Comparison of ENCODE assay signal across 23 cellular contexts in the genomic region with DNA sequence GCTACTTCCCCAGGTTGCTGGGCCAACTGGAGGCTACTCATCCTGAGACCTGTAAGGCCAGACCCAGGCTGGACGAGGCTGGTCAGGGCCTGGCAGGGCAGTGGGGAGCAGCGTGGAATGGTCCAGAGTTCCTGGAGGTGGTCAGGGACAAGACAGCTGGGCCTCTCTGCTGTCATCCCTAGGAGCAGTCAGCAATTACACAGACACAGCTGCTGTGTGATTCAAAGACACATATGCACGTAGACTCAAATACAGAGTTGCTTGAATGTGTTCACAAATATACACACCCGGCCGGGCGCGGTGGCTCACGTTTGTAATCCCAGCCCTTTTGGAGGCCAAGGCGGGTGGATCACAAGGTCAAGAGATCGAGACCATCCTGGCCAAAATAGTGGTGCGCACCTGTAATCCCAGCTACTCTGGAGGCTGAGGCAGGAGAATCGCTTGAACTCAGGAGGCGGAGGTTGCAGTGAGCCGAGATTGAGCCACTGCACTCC. TPM values are rescaled to one million over a fixed set of nuclear protein-coding genes. Genes with fewer than 3 reads are reported as not detected.
DNase-seq lines count a peak whose midpoint lies in the region; ATAC-seq, FAIRE-seq and TF ChIP-seq lines count a peak whose summit lies in the region.
"Had no signal": no experiment of that assay in that cellular context is flagged by ENCODE, and none has a peak within 500 bp of the region (broad histone marks: within the 10 kb centered on the region; RNA-seq: fewer than 3 reads in every experiment).

No MANE protein-coding gene starts in this region.

- no TSS peak for BruUV-seq in HepG2 (replicated peaks; lab: Mats Ljungman, UMichigan)

- peak overlapping the region; percentile 9 for H3K4me3 Mint-ChIP-seq in dendritic cell treated with granulocyte-macrophage colony-stimulating factor and Interleukin-4, amounts not matched to agents 40 ng/mL and 50 ng/mL, for 4 days
- peak overlapping the region; percentile 91 for H3K4me3 Mint-ChIP-seq in nephron progenitor cell
- H3K4me3 Mint-ChIP-seq in type B pancreatic cell = peak overlapping the region; percentile 96
- H3K4me3 Mint-ChIP-seq: activated CD8-positive, alpha-beta memory T cell treated with anti-CD3 and anti-CD28 coated beads, Interleukin-2, amount 10 ng/mL, durations not matched to agents 7 days and 5 days had no signal

- peaks cover 47% of the 10 kb centered on the region for H3K4me1 Mint-ChIP-seq in dendritic cell treated with granulocyte-macrophage colony-stimulating factor and Interleukin-4, amounts not matched to agents 40 ng/mL and 50 ng/mL, for 4 days (ENCODE audit: low read depth)
- H3K4me1 Mint-ChIP-seq in nephron progenitor cell (peaks cover 65% of the 10 kb centered on the region), type B pancreatic cell (ENCODE audit: unreplicated experiment) (peaks cover 23% of the 10 kb centered on the region)

- H3K27ac Mint-ChIP-seq in dendritic cell treated with granulocyte-macrophage colony-stimulating factor and Interleukin-4, amounts not matched to agents 40 ng/mL and 50 ng/mL, for 4 days = peak overlapping the region; percentile 87
- H3K27ac Mint-ChIP-seq in nephron progenitor cell (no peak overlapping the region), type B pancreatic cell (peak overlapping the region; percentile 93)
- H3K27ac Mint-ChIP-seq: activated CD8-positive, alpha-beta memory T cell treated with anti-CD3 and anti-CD28 coated beads, Interleukin-2, amount 10 ng/mL, durations not matched to agents 7 days and 5 days had no signal

- H3K79me2 ChIP-seq in HepG2 (ENCODE audit: insufficient read depth, low read length) = peaks cover 27% of the 10 kb centered on the region

- H2AFZ ChIP-seq in HepG2 (ENCODE audit: low read length) = no peak overlapping the region

- FAIRE-seq in HepG2 (lab: Jason Lieb, UNC) = no peak
- FAIRE-seq: astrocyte had no signal

- H3K9ac ChIP-seq in HepG2 (ENCODE audit: insufficient read depth, low read depth, low read length) = no peak overlapping the region
- no peak overlapping the region for H3K9ac ChIP-seq in colonic mucosa (ENCODE audit: low read depth in 2 of 2, low read length in 2 of 2)
- H3K9ac ChIP-seq: SK-N-SH had no signal

- peaks cover 10% of the 10 kb centered on the region for H4K20me1 ChIP-seq in HepG2 (ENCODE audit: insufficient read depth, low read length)

- no peak overlapping the region for H3K4me3 ChIP-seq in HepG2 (replicated peaks in 1 of 3; ENCODE audit: insufficient read depth in 1 of 3, low read depth in 2 of 3, low read length in 3 of 3)
- H3K4me3 ChIP-seq in right lobe of liver = no peak overlapping the region
- no peak overlapping the region for H3K4me3 ChIP-seq in colonic mucosa
- H3K4me3 ChIP-seq in stomach = no peak overlapping the region
- H3K4me3 ChIP-seq: upper lobe of left lung had no signal

- H3K9me3 ChIP-seq in HepG2 (ENCODE audit: low read length) = no peaks in the 10 kb centered on the region
- H3K9me3 ChIP-seq in right lobe of liver = no peaks in the 10 kb centered on the region
- H3K9me3 ChIP-seq in colonic mucosa = no peaks in the 10 kb centered on the region
- H3K9me3 ChIP-seq in stomach = no peaks in the 10 kb centered on the region
- H3K9me3 ChIP-seq: heart left ventricle, SK-N-SH, upper lobe of left lung had no signal

- H3K27me3 ChIP-seq in HepG2 (ENCODE audit: control insufficient read depth in 1 of 2, insufficient read depth in 2 of 2, low read length in 2 of 2) = peaks cover 2 to 21% of the 10 kb centered on the region in 2 experiments; a peak in 2 of 5 replicates
- no peaks in the 10 kb centered on the region for H3K27me3 ChIP-seq in right lobe of liver
- no peaks in the 10 kb centered on the region for H3K27me3 ChIP-seq in colonic mucosa
- peaks cover 0 to 23% (median 0%) of the 10 kb centered on the region in 3 donors for H3K27me3 ChIP-seq in stomach

- 51% methylated on average over 13 of the region's 14 CpGs for WGBS in HepG2 (ENCODE audit: low lambda C conversion rate)
- WGBS in right lobe of liver (ENCODE audit: insufficient coverage, low coverage, low lambda C conversion rate, missing lambda C conversion rate) = 76% methylated on average over 6 of the region's 14 CpGs
- 70 to 82% (median 75%) methylated on average over 14 of the region's 14 CpGs for WGBS in stomach, 5 donors

- TF ChIP-seq RAD21 in HepG2 (CRISPR knock-in tag; IDR thresholded peaks at IDR 0.05) = no peak

- no peak for ATAC-seq in HepG2
- no peak for ATAC-seq in right lobe of liver
- ATAC-seq in GM21390 (IDR thresholded peaks at IDR 0.05; ENCODE audit: unreplicated experiment) = no peak
- ATAC-seq: activated CD8-positive, alpha-beta memory T cell treated with anti-CD3 and anti-CD28 coated beads, Interleukin-2, amount 10 ng/mL, durations not matched to agents 7 days and 5 days; heart left ventricle; stimulated activated naive CD8-positive, alpha-beta T cell treated with anti-CD3 and anti-CD28 coated beads, Interleukin-15, Interleukin-2, amounts not matched to agents 100 U/mL and 50 U/mL, for 24 hours had no signal

- no peaks in the 10 kb centered on the region for H3K9me3 Mint-ChIP-seq in dendritic cell treated with granulocyte-macrophage colony-stimulating factor and Interleukin-4, amounts not matched to agents 40 ng/mL and 50 ng/mL, for 4 days
- H3K9me3 Mint-ChIP-seq in nephron progenitor cell (no peaks in the 10 kb centered on the region), type B pancreatic cell (no peaks in the 10 kb centered on the region)

- in situ Hi-C loops in HepG2 (cut with HindIII; ENCODE audit: extremely low pct_ligation_motif_present, low pct_unique_long_range_greater_than_20kb) = no loop called here

- H3K36me3 Mint-ChIP-seq in dendritic cell treated with granulocyte-macrophage colony-stimulating factor and Interleukin-4, amounts not matched to agents 40 ng/mL and 50 ng/mL, for 4 days (ENCODE audit: low read depth) = peaks cover 8% of the 10 kb centered on the region
- H3K36me3 Mint-ChIP-seq in nephron progenitor cell (ENCODE audit: low read depth) (no peaks in the 10 kb centered on the region), type B pancreatic cell (no peaks in the 10 kb centered on the region)
- H3K36me3 Mint-ChIP-seq: activated CD8-positive, alpha-beta memory T cell treated with anti-CD3 and anti-CD28 coated beads, Interleukin-2, amount 10 ng/mL, durations not matched to agents 7 days and 5 days had no signal

- H3K4me2 ChIP-seq in HepG2 (ENCODE audit: low read depth, low read length) = no peak overlapping the region

- POLR2A ChIA-PET in HepG2 (lab: Yijun Ruan, JAX) = no interaction called here

- no peak for DNase-seq in HepG2 (ENCODE audit: low spot score)
- no peak for DNase-seq in right lobe of liver
- DNase-seq in nephron progenitor cell = no peak
- peak; percentile 53 for DNase-seq in type B pancreatic cell (ENCODE audit: extremely low spot score, unreplicated experiment)
- DNase-seq in colonic mucosa = no peak
- DNase-seq in stomach = no peak
- DNase-seq: activated CD4-positive, alpha-beta T cell treated with anti-CD3 and anti-CD28 coated beads for 48 hours; activated CD8-positive, alpha-beta memory T cell treated with anti-CD3 and anti-CD28 coated beads, Interleukin-2, amount 10 ng/mL, durations not matched to agents 7 days and 5 days; activated naive CD4-positive, alpha-beta T cell treated with anti-CD3 and anti-CD28 coated beads, Interleukin-2, amount 50 U/mL, for 16 hours; central memory CD4-positive, alpha-beta T cell; H7; heart left ventricle; Kasumi-1; NCI-H1048; NCI-H187; NCI-H526; RPMI8226; SK-N-SH; stimulated activated naive CD8-positive, alpha-beta T cell treated with anti-CD3 and anti-CD28 coated beads, Interleukin-15, Interleukin-2, amounts not matched to agents 100 U/mL and 50 U/mL, for 24 hours had no signal

- TF ChIP-seq EP300 in HepG2 (IDR thresholded peaks at IDR 0.05; ENCODE audit: low read depth in 2 of 2, low read length in 2 of 2) (no peak), HepG2 (CRISPR knock-in tag; IDR thresholded peaks at IDR 0.05; ENCODE audit: borderline replicate concordance) (no peak), stomach (IDR thresholded peaks at IDR 0.05) (no peak)

- H3K27me3 Mint-ChIP-seq in dendritic cell treated with granulocyte-macrophage colony-stimulating factor and Interleukin-4, amounts not matched to agents 40 ng/mL and 50 ng/mL, for 4 days = peaks cover 62% of the 10 kb centered on the region
- H3K27me3 Mint-ChIP-seq in nephron progenitor cell (ENCODE audit: low read depth, poor library complexity) (peaks cover 6% of the 10 kb centered on the region), type B pancreatic cell (no peaks in the 10 kb centered on the region)

- H3K36me3 ChIP-seq in HepG2 (replicated peaks in 1 of 2; ENCODE audit: control insufficient read depth in 1 of 2, insufficient read depth in 2 of 2, low read length in 2 of 2) = no peaks in the 10 kb centered on the region
- H3K36me3 ChIP-seq in right lobe of liver = no peaks in the 10 kb centered on the region
- no peaks in the 10 kb centered on the region for H3K36me3 ChIP-seq in colonic mucosa
- no peaks in the 10 kb centered on the region for H3K36me3 ChIP-seq in stomach
- H3K36me3 ChIP-seq: heart left ventricle, upper lobe of left lung had no signal

- H3K27ac ChIP-seq in HepG2 (ENCODE audit: extremely low read length, insufficient read depth, low read length) (no peak overlapping the region), right lobe of liver (no peak overlapping the region), colonic mucosa (no peak overlapping the region), stomach (no peak overlapping the region)

- TF ChIP-seq POLR2A in HepG2 (IDR thresholded peaks at IDR 0.05; ENCODE audit: insufficient read depth in 1 of 2, low read depth in 2 of 2, low read length in 2 of 2) (no peak), right lobe of liver (IDR thresholded peaks at IDR 0.05) (no peak), stomach (IDR thresholded peaks at IDR 0.05) (no peak)

- CTCF ChIA-PET in HepG2 (lab: Yijun Ruan, JAX; ENCODE audit: low intra/inter-chr PET ratio, low total read pairs) = interaction anchor here (1.7 kb wide), 1 partner anchor 17 kb away, joined by 12 read pairs; no protein-coding TSS in a partner anchor

- intact Hi-C loops in HepG2 (cut with micrococcal nuclease; ENCODE audit: unreplicated experiment) (no loop called here), right lobe of liver (cut with DNase I) (no loop called here), colonic mucosa (cut with DNase I) (no loop called here), stomach (cut with DNase I; ENCODE audit: low total_unique reads) (no loop called here)
- intact Hi-C loops in dendritic cell treated with granulocyte-macrophage colony-stimulating factor and Interleukin-4, amounts not matched to agents 40 ng/mL and 50 ng/mL, for 4 days (cut with micrococcal nuclease) = loop anchor here (2.0 to 10.0 kb wide), 3 partner anchors 14 to 898 kb away; a partner anchor contains a TSS

- TF ChIP-seq CTCF in HepG2 (CRISPR knock-in tag; IDR thresholded peaks at IDR 0.05) = no peak
- no peak for TF ChIP-seq CTCF in right lobe of liver (IDR thresholded peaks at IDR 0.05)
- no peak for TF ChIP-seq CTCF in nephron progenitor cell (IDR thresholded peaks at IDR 0.05)
- TF ChIP-seq CTCF in type B pancreatic cell (conservative IDR thresholded peaks at IDR 0.05) = no peak
- TF ChIP-seq CTCF in colonic mucosa (IDR thresholded peaks at IDR 0.05) = no peak
- TF ChIP-seq CTCF in stomach (IDR thresholded peaks at IDR 0.05) = no peak

- H3K4me1 ChIP-seq in HepG2 (ENCODE audit: insufficient read depth, low read length) (peaks cover 43% of the 10 kb centered on the region), right lobe of liver (peaks cover 0 to 7% (median 0%) of the 10 kb centered on the region in 4 donors), colonic mucosa (no peaks in the 10 kb centered on the region), stomach (peaks cover 32 to 43% (median 40%) of the 10 kb centered on the region in 4 donors)

RNA-seq across cellular contexts. Expression of a gene that starts 1.5 kb away (rescaled TPM):
- total RNA-seq in HepG2 (2016; rRNA removed; fragmentation: Illumina TruSeq; extraction: Trizol) (32.4 and 55.2 TPM in 2 replicates), right lobe of liver (10 to 100 TPM; 18.8 to 56.5 (median 23.8) TPM), type B pancreatic cell (ENCODE audit: low replicate concordance) (104 and 133 TPM in 2 replicates), colonic mucosa (10 to 100 TPM; 45.2 to 49.9 TPM), stomach (100 to 1,000 TPM in 1 of 5 donors, 10 to 100 TPM in 4; 24.4 to 185 (median 34.4) TPM)
- total RNA-seq in HepG2 (2016; cell fraction: cytosol; rRNA removed; fragmentation: Illumina TruSeq; extraction: Trizol; ENCODE audit: low read depth) = 16.9 and 18.3 TPM in 2 replicates
- total RNA-seq in HepG2 (2016; cell fraction: insoluble cytoplasmic fraction; rRNA removed; fragmentation: Illumina TruSeq; extraction: Trizol) = 24.4 and 61.0 TPM in 2 replicates
- 46.3 and 47.7 TPM in 2 replicates for total RNA-seq in HepG2 (2016; cell fraction: membrane; rRNA removed; fragmentation: Illumina TruSeq; extraction: Trizol)
- total RNA-seq in HepG2 (2016; cell fraction: nucleus; rRNA removed; fragmentation: Illumina TruSeq; extraction: Trizol) = 42.6 and 54.3 TPM in 2 replicates
- polyA plus RNA-seq in HepG2 (2011; rRNA removed) (24.6 and 28.0 TPM in 2 replicates), stomach (10 to 100 TPM; 10.4 to 33.9 (median 19.3) TPM)
- 15.5 and 19.6 TPM in 2 replicates for polyA plus RNA-seq in HepG2 (2011; cell fraction: cytosol; rRNA removed)
- polyA plus RNA-seq in HepG2 (2011; cell fraction: nucleus; rRNA removed) = 50.4 and 51.5 TPM in 2 replicates
- polyA plus RNA-seq in HepG2 (2012) = 33.8 and 47.0 TPM in 2 replicates
- 17.0 and 19.2 TPM in 2 replicates for polyA plus RNA-seq in HepG2 (2016; cell fraction: cytosol; fragmentation: Illumina TruSeq; extraction: Trizol; ENCODE audit: low read depth)
- polyA plus RNA-seq in HepG2 (2016; cell fraction: insoluble cytoplasmic fraction; fragmentation: Illumina TruSeq; extraction: Trizol; ENCODE audit: low read depth) = 38.5 and 39.5 TPM in 2 replicates
- 40.0 and 45.8 TPM in 2 replicates for polyA plus RNA-seq in HepG2 (2016; cell fraction: membrane; fragmentation: Illumina TruSeq; extraction: Trizol; ENCODE audit: low read depth)
- polyA plus RNA-seq in HepG2 (2016; cell fraction: nucleus; fragmentation: Illumina TruSeq; extraction: Trizol; ENCODE audit: insufficient read depth, low read depth) = 118 and 128 TPM in 2 replicates
- 41.0 and 52.9 TPM in 2 replicates for polyA minus RNA-seq in HepG2 (2011; rRNA and poly(A)+ RNA removed; ENCODE audit: low replicate concordance)
- polyA minus RNA-seq in HepG2 (2011; cell fraction: cytosol; rRNA and poly(A)+ RNA removed) = 26.4 and 27.7 TPM in 2 replicates
- 17.9 TPM in 2 replicates for polyA minus RNA-seq in HepG2 (2011; cell fraction: nucleus; rRNA and poly(A)+ RNA removed)

RNA-seq across cellular contexts. Expression of a gene that starts 49.5 kb away (rescaled TPM):
- 57.7 and 110 TPM in 2 replicates for total RNA-seq in HepG2 (2016; rRNA removed; fragmentation: Illumina TruSeq; extraction: Trizol)
- 17.2 and 17.9 TPM in 2 replicates for total RNA-seq in HepG2 (2016; cell fraction: cytosol; rRNA removed; fragmentation: Illumina TruSeq; extraction: Trizol; ENCODE audit: low read depth)
- 51.8 and 113 TPM in 2 replicates for total RNA-seq in HepG2 (2016; cell fraction: insoluble cytoplasmic fraction; rRNA removed; fragmentation: Illumina TruSeq; extraction: Trizol)
- total RNA-seq in HepG2 (2016; cell fraction: membrane; rRNA removed; fragmentation: Illumina TruSeq; extraction: Trizol) = 34.2 and 36.6 TPM in 2 replicates
- 95.6 and 123 TPM in 2 replicates for total RNA-seq in HepG2 (2016; cell fraction: nucleus; rRNA removed; fragmentation: Illumina TruSeq; extraction: Trizol)
- polyA plus RNA-seq in HepG2 (2011; rRNA removed) = 77.8 and 78.0 TPM in 2 replicates
- 52.1 and 63.6 TPM in 2 replicates for polyA plus RNA-seq in HepG2 (2011; cell fraction: cytosol; rRNA removed)
- polyA plus RNA-seq in HepG2 (2011; cell fraction: nucleus; rRNA removed) = 68.7 and 71.5 TPM in 2 replicates
- 70.7 and 70.9 TPM in 2 replicates for polyA plus RNA-seq in HepG2 (2012)
- polyA plus RNA-seq in HepG2 (2016; cell fraction: cytosol; fragmentation: Illumina TruSeq; extraction: Trizol; ENCODE audit: low read depth) = 10.9 and 14.0 TPM in 2 replicates
- polyA plus RNA-seq in HepG2 (2016; cell fraction: insoluble cytoplasmic fraction; fragmentation: Illumina TruSeq; extraction: Trizol; ENCODE audit: low read depth) = 47.9 and 59.8 TPM in 2 replicates
- polyA plus RNA-seq in HepG2 (2016; cell fraction: membrane; fragmentation: Illumina TruSeq; extraction: Trizol; ENCODE audit: low read depth) = 19.8 and 23.6 TPM in 2 replicates
- polyA plus RNA-seq in HepG2 (2016; cell fraction: nucleus; fragmentation: Illumina TruSeq; extraction: Trizol; ENCODE audit: insufficient read depth, low read depth) = 129 and 139 TPM in 2 replicates
- 43.9 and 90.7 TPM in 2 replicates for polyA minus RNA-seq in HepG2 (2011; rRNA and poly(A)+ RNA removed; ENCODE audit: low replicate concordance)
- polyA minus RNA-seq in HepG2 (2011; cell fraction: cytosol; rRNA and poly(A)+ RNA removed) = 43.9 and 44.1 TPM in 2 replicates
- 87.2 and 106 TPM in 2 replicates for polyA minus RNA-seq in HepG2 (2011; cell fraction: nucleus; rRNA and poly(A)+ RNA removed)
- 10 to 100 TPM; 25.4 to 49.9 (median 35.4) TPM for total RNA-seq in right lobe of liver
- total RNA-seq in type B pancreatic cell (ENCODE audit: low replicate concordance) = 89.6 and 98.6 TPM in 2 replicates
- total RNA-seq in colonic mucosa = 100 to 1,000 TPM; 111 to 159 TPM
- total RNA-seq in stomach = 100 to 1,000 TPM in 4 of 5 donors, 10 to 100 TPM in 1; 58.8 to 228 (median 127) TPM
- polyA plus RNA-seq in stomach = 10 to 100 TPM; 41.4 to 73.4 (median 45.5) TPM

Comparison
In these comparisons a context has a peak if more than half of its experiments do, and no peak if none do; other contexts are left out.
1. H3K4me3 Mint-ChIP-seq: peak in every context shown above with its lines; median percentile 96 in type B pancreatic cell; 91 in nephron progenitor cell; 9 in dendritic cell treated with granulocyte-macrophage colony-stimulating factor and Interleukin-4, amounts not matched to agents 40 ng/mL and 50 ng/mL, for 4 days.